In the genomic region with DNA sequence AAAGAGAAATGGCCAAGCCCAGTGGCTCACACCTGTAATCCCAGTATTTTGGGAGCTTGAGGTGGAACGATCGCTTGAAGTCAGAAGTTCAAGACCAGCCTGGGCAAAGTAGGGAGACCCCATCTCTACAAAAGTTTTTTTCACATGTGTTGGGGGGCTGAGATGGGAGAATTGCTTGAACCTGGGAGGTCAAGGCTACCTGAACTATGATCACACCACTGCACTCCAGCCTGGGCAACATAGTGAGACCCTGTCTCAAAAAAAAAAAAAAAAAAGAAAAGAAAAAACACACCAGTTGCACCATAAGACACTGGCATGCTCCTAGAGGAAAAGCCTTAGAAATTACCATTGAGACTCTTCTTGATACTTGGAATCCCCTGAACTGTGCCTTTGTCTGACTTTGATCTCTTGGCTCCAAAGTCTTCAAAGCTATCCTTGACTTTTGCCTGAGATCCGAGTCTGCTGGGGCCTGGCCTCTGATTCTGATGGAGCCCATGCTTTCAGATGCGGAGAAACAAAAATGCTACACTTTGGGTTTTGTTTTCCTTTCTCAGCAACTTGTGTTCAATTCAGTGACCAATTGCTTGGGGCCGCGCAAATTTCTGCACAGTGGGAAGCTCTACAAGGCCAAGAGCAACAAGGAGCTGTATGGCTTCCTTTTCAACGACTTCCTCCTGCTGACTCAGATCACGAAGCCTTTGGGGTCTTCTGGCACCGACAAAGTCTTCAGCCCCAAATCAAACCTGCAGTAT, we compare ENCODE assay signal across 24 cellular contexts. TPM values are rescaled to one million over a fixed set of nuclear protein-coding genes. Genes with fewer than 3 reads are reported as not detected.
A peak's percentile ranks its signal among the peaks of the same experiment; 100 is the strongest.
DNase-seq lines count a peak whose midpoint lies in the region; ATAC-seq and TF ChIP-seq lines count a peak whose summit lies in the region.
"Had no signal": no experiment of that assay in that cellular context is flagged by ENCODE, and none has a peak within 500 bp of the region (broad histone marks: within the 10 kb centered on the region; RNA-seq: fewer than 3 reads in every experiment).

No MANE protein-coding gene starts in this region.

- POLR2A ChIA-PET in T-cell (lab: Charles Lee) = no interaction called here

- CTCF ChIA-PET in T-cell (lab: Charles Lee) = no interaction called here

- H3K27ac Mint-ChIP-seq in osteocyte (ENCODE audit: unreplicated experiment) (peak overlapping the region; percentile 85), T-cell (no peak overlapping the region)
- H3K27ac Mint-ChIP-seq: CD14-positive monocyte; CD8-positive, alpha-beta memory T cell had no signal

- no peaks in the 10 kb centered on the region for H3K36me3 Mint-ChIP-seq in osteocyte (ENCODE audit: unreplicated experiment)
- no peaks in the 10 kb centered on the region for H3K36me3 Mint-ChIP-seq in T-cell
- H3K36me3 Mint-ChIP-seq: CD14-positive monocyte; CD8-positive, alpha-beta memory T cell had no signal

- no peaks in the 10 kb centered on the region for H3K27me3 Mint-ChIP-seq in osteocyte (ENCODE audit: unreplicated experiment)
- peaks cover 3 to 7% of the 10 kb centered on the region in 2 donors for H3K27me3 Mint-ChIP-seq in T-cell

- ATAC-seq in left lobe of liver (no peak), T-cell (replicated peaks in 1 of 4) (no peak)
- ATAC-seq: GM12878 had no signal

- H3K9me3 Mint-ChIP-seq in osteocyte (ENCODE audit: unreplicated experiment) = no peaks in the 10 kb centered on the region
- H3K9me3 Mint-ChIP-seq in T-cell = no peaks in the 10 kb centered on the region
- H3K9me3 Mint-ChIP-seq: CD8-positive, alpha-beta memory T cell had no signal

- H3K4me3 Mint-ChIP-seq in osteocyte (ENCODE audit: unreplicated experiment) = no peak overlapping the region
- H3K4me3 Mint-ChIP-seq in T-cell = no peak overlapping the region
- H3K4me3 Mint-ChIP-seq: CD14-positive monocyte; CD8-positive, alpha-beta memory T cell had no signal

- H3K4me1 Mint-ChIP-seq in osteocyte (ENCODE audit: unreplicated experiment) = peaks cover 51% of the 10 kb centered on the region
- no peaks in the 10 kb centered on the region for H3K4me1 Mint-ChIP-seq in T-cell
- H3K4me1 Mint-ChIP-seq: CD14-positive monocyte; CD8-positive, alpha-beta memory T cell had no signal

- peak; percentile 46 for DNase-seq in astrocyte of the hippocampus (ENCODE audit: low read depth, low spot score)
- DNase-seq in choroid plexus epithelial cell (ENCODE audit: low read depth) = peak; percentile 75
- DNase-seq in osteocyte (ENCODE audit: extremely low spot score, unreplicated experiment) = no peak
- no peak for DNase-seq in left lobe of liver (ENCODE audit: low spot score)
- no peak for DNase-seq in SK-N-DZ (ENCODE audit: low spot score)
- no peak for DNase-seq in stimulated activated CD4-positive, alpha-beta T cell treated with anti-CD3 and anti-CD28 coated beads, Interleukin-12 subunit alpha, Interleukin-12 subunit beta, amount 100 ng/mL, for 4 hours
- no peak for DNase-seq in T-cell
- DNase-seq: BE2C; CD8-positive, alpha-beta memory T cell; DMS 273 treated with DMSO at 0.1 percent for 48 hours; DMS79; EL; GDM1; HCEC 1CT; MM.1S; NCI-H2029; NCI-H2227 treated with DMSO at 0.1 percent for 48 hours; NCI-H69; OCI-M1; Peyer's patch; SIG-M5; SK-N-SH had no signal

- TF ChIP-seq CTCF in choroid plexus epithelial cell (conservative IDR thresholded peaks at IDR 0.05; ENCODE audit: low read depth, low read length) (no peak), osteocyte (IDR thresholded peaks at IDR 0.05) (no peak)

- no peak overlapping the region for H3K4me3 ChIP-seq in choroid plexus epithelial cell (ENCODE audit: low read depth, low read length)
- H3K4me3 ChIP-seq: GM12878, Peyer's patch had no signal

RNA-seq across cellular contexts. Expression of a gene that starts 33.7 kb away (rescaled TPM):
- 150 and 152 TPM in 2 replicates for total RNA-seq in osteocyte
- total RNA-seq in left lobe of liver = 86.8 TPM
- polyA plus RNA-seq in SK-N-DZ (2014; cell fraction: cytosol; rRNA removed) = 223 and 273 TPM in 2 replicates
- polyA plus RNA-seq in SK-N-DZ (2014; cell fraction: nucleus; rRNA removed) = 118 and 259 TPM in 2 replicates
- total RNA-seq in T-cell = 100 to 1,000 TPM; 125 to 138 (median 137) TPM

Comparison
In these comparisons a context has a peak if more than half of its experiments do, and no peak if none do; other contexts are left out.
1. DNase-seq: peak in astrocyte of the hippocampus (single experiment) and choroid plexus epithelial cell (single experiment); none in osteocyte (single experiment), left lobe of liver (single experiment), SK-N-DZ (single experiment), stimulated activated CD4-positive, alpha-beta T cell treated with anti-CD3 and anti-CD28 coated beads, Interleukin-12 subunit alpha, Interleukin-12 subunit beta, amount 100 ng/mL, for 4 hours (single experiment) and T-cell (0 of 34).